In the genomic region with DNA sequence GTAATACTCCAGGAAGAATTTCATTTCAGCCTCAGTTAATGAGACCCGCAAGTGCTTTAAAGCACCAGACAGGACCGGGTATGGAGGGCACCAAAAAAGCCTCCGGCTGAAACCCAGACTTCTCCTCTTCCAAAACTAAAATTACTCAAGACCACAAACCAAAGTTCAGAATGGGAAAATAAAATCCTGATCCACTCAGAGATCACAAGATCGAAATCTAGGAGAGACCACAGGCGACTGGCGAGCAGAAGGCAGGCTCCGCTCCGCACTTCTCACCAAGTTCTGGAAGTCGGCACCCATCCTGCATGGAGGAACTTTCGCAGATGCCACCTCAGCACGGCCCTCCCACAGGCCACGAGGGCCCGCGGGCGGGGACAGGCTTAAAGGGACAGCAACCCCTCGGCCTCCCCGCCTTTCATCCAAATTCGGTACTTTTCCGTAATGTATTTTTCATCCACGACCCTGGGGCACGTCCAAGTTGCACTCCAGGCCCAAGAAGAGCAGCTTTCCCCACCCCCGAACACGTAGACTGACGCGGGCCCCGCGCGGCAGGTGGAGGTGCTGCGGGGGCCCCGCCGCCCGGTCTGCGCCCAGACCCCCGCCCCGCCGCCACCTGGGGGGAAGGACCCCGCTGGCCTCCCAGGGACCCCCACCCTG, we compare ENCODE assay signal across 8 cellular contexts. TPM values are rescaled to one million over a fixed set of nuclear protein-coding genes. Genes with fewer than 3 reads are reported as not detected.
A peak's percentile ranks its signal among the peaks of the same experiment; 100 is the strongest.
DNase-seq lines count a peak whose midpoint lies in the region; ATAC-seq and TF ChIP-seq lines count a peak whose summit lies in the region.

No MANE protein-coding gene starts in this region.

- peak overlapping the region; percentile 80 for H3K4me3 ChIP-seq in fibroblast of the aortic adventitia (ENCODE audit: low read depth, low read length)

- peak overlapping the region; percentile 95 for H3K4me3 Mint-ChIP-seq in natural killer cell
- peak overlapping the region; percentile 87 for H3K4me3 Mint-ChIP-seq in stimulated activated memory B cell treated with anti-CD40 and anti-IgM and Interleukin-4, amounts not matched to agents 10 μg/mL and 1 μg/mL and 100 μg/mL, for 72 hours

- ATAC-seq in GM18502 (IDR thresholded peaks at IDR 0.05; ENCODE audit: poor library complexity, unreplicated experiment) (peak; percentile 60), HG02885 (IDR thresholded peaks at IDR 0.05; ENCODE audit: poor library complexity, unreplicated experiment) (peak; percentile 47), natural killer cell (peak; percentile 77 to 78 (median 77))
- peak; percentile 79 for ATAC-seq in stimulated activated memory B cell treated with anti-CD40 and anti-IgM and Interleukin-4, amounts not matched to agents 10 μg/mL and 1 μg/mL and 100 μg/mL, for 72 hours

- intact Hi-C loops in natural killer cell (cut with micrococcal nuclease) = loop anchor here (5.0 kb wide), 2 partner anchors 46 to 86 kb away; partner anchors contain the start of genes FARP2, HDLBP and SEPTIN2

- peaks cover 50 to 51% of the 10 kb centered on the region in 2 donors for H3K4me1 Mint-ChIP-seq in natural killer cell
- H3K4me1 Mint-ChIP-seq in stimulated activated memory B cell treated with anti-CD40 and anti-IgM and Interleukin-4, amounts not matched to agents 10 μg/mL and 1 μg/mL and 100 μg/mL, for 72 hours = peaks cover 54% of the 10 kb centered on the region

- TF ChIP-seq CTCF in fibroblast of the aortic adventitia (IDR thresholded peaks at IDR 0.05; ENCODE audit: insufficient read depth, low read length) (no peak), natural killer cell (IDR thresholded peaks at IDR 0.05) (no peak)

- no peaks in the 10 kb centered on the region for H3K9me3 Mint-ChIP-seq in natural killer cell
- H3K9me3 Mint-ChIP-seq in stimulated activated memory B cell treated with anti-CD40 and anti-IgM and Interleukin-4, amounts not matched to agents 10 μg/mL and 1 μg/mL and 100 μg/mL, for 72 hours = peaks cover 9% of the 10 kb centered on the region

- H3K27me3 Mint-ChIP-seq in natural killer cell (ENCODE audit: low read depth in 2 of 2) = no peaks in the 10 kb centered on the region
- no peaks in the 10 kb centered on the region for H3K27me3 Mint-ChIP-seq in stimulated activated memory B cell treated with anti-CD40 and anti-IgM and Interleukin-4, amounts not matched to agents 10 μg/mL and 1 μg/mL and 100 μg/mL, for 72 hours

- DNase-seq in RPMI7951 (ENCODE audit: low read depth) = peak; percentile 89
- DNase-seq in activated effector memory CD4-positive, alpha-beta T cell treated with Interleukin-2 at 50 U/mL for 16 hours = peak; percentile 42
- DNase-seq in fibroblast of the aortic adventitia (ENCODE audit: low read depth) = peak; percentile 83
- DNase-seq in natural killer cell = peak; percentile 55
- DNase-seq in NCI-H1105 treated with DMSO at 0.1 percent for 48 hours (lab: John Stamatoyannopoulos, UW) = no peak

- peak overlapping the region; percentile 86 for H3K27ac Mint-ChIP-seq in natural killer cell
- peak overlapping the region; percentile 85 for H3K27ac Mint-ChIP-seq in stimulated activated memory B cell treated with anti-CD40 and anti-IgM and Interleukin-4, amounts not matched to agents 10 μg/mL and 1 μg/mL and 100 μg/mL, for 72 hours

- no peaks in the 10 kb centered on the region for H3K36me3 Mint-ChIP-seq in natural killer cell
- peaks cover 46% of the 10 kb centered on the region for H3K36me3 Mint-ChIP-seq in stimulated activated memory B cell treated with anti-CD40 and anti-IgM and Interleukin-4, amounts not matched to agents 10 μg/mL and 1 μg/mL and 100 μg/mL, for 72 hours

RNA-seq across cellular contexts. Expression of gene HDLBP, which starts 43.7 kb away (rescaled TPM):
- 403 and 467 TPM in 2 replicates for total RNA-seq in RPMI7951 (2014; rRNA removed; shearing (Covaris generic))
- 929 and 1,195 TPM in 2 replicates for total RNA-seq in fibroblast of the aortic adventitia (ENCODE audit: low replicate concordance)
- 100 to 1,000 TPM; 170 to 200 (median 177) TPM for total RNA-seq in natural killer cell

RNA-seq across cellular contexts. Expression of gene SEPTIN2, which starts 44.0 kb away (rescaled TPM):
- 451 and 502 TPM in 2 replicates for total RNA-seq in RPMI7951 (2014; rRNA removed; shearing (Covaris generic))
- total RNA-seq in fibroblast of the aortic adventitia (ENCODE audit: low replicate concordance) = 472 and 546 TPM in 2 replicates
- 100 to 1,000 TPM; 275 to 315 (median 275) TPM for total RNA-seq in natural killer cell
